1 cellular context compared by ENCODE assay signal in the genomic region with DNA sequence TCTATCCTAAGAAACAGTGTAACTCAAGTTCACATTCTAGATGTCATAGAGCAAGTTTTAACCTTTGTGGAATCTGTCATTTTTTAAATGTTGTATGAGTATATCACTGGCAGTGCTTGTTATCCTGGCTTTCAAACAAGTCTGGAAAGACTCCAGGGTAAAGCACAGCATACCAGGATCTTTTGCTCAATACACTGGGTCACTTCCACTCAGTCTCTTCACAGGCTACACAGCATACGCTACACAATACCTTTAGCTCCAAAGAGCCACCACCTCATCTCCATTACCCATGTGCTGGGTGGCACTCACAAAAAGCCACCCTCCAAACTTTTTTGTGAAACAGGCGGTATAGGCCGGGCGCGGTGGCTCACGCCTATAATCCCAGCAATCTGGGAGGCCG.
A peak's percentile ranks its signal among the peaks of the same experiment; 100 is the strongest.
TF ChIP-seq lines count a peak whose summit lies in the region.

No MANE protein-coding gene starts in this region.

TF ChIP-seq in liver, 16 proteins besides CTCF, POLR2A, EP300 and RAD21 (continued from another document):
- TF ChIP-seq SP1 (IDR thresholded peaks at IDR 0.05) = no peak
- no peak for TF ChIP-seq EGR1 (IDR thresholded peaks at IDR 0.05; ENCODE audit: low read depth in 2 of 2)
- no peak for TF ChIP-seq HNF4G (IDR thresholded peaks at IDR 0.05)
- no peak for TF ChIP-seq REST (IDR thresholded peaks at IDR 0.05)
- peak; percentile 38 to 39 for TF ChIP-seq HNF4A (conservative IDR thresholded peaks at IDR 0.05)
- TF ChIP-seq JUND (IDR thresholded peaks at IDR 0.05) = no peak
- TF ChIP-seq FOXA1 (IDR thresholded peaks at IDR 0.05) = no peak
- TF ChIP-seq YY1 (IDR thresholded peaks at IDR 0.05) = no peak
- TF ChIP-seq GABPA (IDR thresholded peaks at IDR 0.05 in 1 of 2, conservative IDR thresholded peaks at IDR 0.05 in 1 of 2) = no peak
